In the genomic region with DNA sequence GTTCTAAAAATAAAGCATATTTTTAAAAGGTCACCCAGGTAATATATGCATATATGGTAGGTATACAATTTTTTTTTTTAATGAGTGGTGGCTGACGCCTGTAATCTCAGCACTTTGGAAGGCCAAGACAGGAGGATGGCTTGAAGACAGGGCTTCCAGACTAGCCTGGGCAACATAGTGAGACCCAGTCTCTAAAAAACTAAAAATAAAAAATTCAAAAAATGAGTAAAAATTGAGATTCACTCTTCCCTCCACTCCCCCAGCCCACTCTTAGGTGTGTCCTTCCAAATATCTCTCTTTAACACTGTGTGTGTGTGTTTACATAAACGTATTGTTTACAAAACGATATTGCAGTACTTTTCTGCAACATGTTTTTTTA, we compare ENCODE assay signal across 7 cellular contexts. TPM values are rescaled to one million over a fixed set of nuclear protein-coding genes. Genes with fewer than 3 reads are reported as not detected.
DNase-seq lines count a peak whose midpoint lies in the region; ATAC-seq and TF ChIP-seq lines count a peak whose summit lies in the region.

No MANE protein-coding gene starts in this region.

- H3K27ac Mint-ChIP-seq in activated B cell treated with CpG ODN at 0.5 μM for 24 hours (peak overlapping the region; percentile 92), immature natural killer cell (peak overlapping the region; percentile 86 to 95 (median 94))

- TF ChIP-seq POLR2A in spleen (IDR thresholded peaks at IDR 0.05) = no peak

- H3K27me3 Mint-ChIP-seq in activated B cell treated with CpG ODN at 0.5 μM for 24 hours (no peaks in the 10 kb centered on the region), immature natural killer cell (ENCODE audit: low read depth in 3 of 3) (peaks cover 2 to 7% (median 6%) of the 10 kb centered on the region in 3 donors)

- intact Hi-C loops in activated B cell treated with CpG ODN at 0.5 μM for 24 hours (cut with micrococcal nuclease) = loop anchor here (10.0 kb wide), 2 partner anchors 381 to 861 kb away; a partner anchor contains a TSS
- intact Hi-C loops in spleen (cut with DNase I; ENCODE audit: low total_unique reads) = loop anchor here (10.0 kb wide), 1 partner anchor 761 kb away; a partner anchor contains a TSS

- H3K36me3 ChIP-seq in spleen = no peaks in the 10 kb centered on the region

- POLR2A ChIA-PET in activated B cell treated with CpG ODN at 0.5 μM for 24 hours (lab: Charles Lee) = interaction anchor here (0.8 to 1.2 kb wide), 2 partner anchors 9 to 19 kb away, joined by 3 to 36 read pairs; no protein-coding TSS in a partner anchor

- no peak for TF ChIP-seq CTCF in HFF-Myc (IDR thresholded peaks at IDR 0.05; ENCODE audit: low read depth, low read length, missing control alignments)
- no peak for TF ChIP-seq CTCF in activated B cell treated with CpG ODN at 0.5 μM for 24 hours (IDR thresholded peaks at IDR 0.05)
- no peak for TF ChIP-seq CTCF in spleen (IDR thresholded peaks at IDR 0.05 in 8 of 11, conservative IDR thresholded peaks at IDR 0.05 in 3 of 11)

- peaks cover 3% of the 10 kb centered on the region for H3K36me3 Mint-ChIP-seq in activated B cell treated with CpG ODN at 0.5 μM for 24 hours (ENCODE audit: low read depth)
- peaks cover 0 to 2% (median 1%) of the 10 kb centered on the region in 3 donors for H3K36me3 Mint-ChIP-seq in immature natural killer cell

- peak overlapping the region; percentile 83 for H3K4me3 Mint-ChIP-seq in activated B cell treated with CpG ODN at 0.5 μM for 24 hours
- peak overlapping the region; percentile 82 to 94 (median 87) for H3K4me3 Mint-ChIP-seq in immature natural killer cell

- DNase-seq in HFF-Myc (ENCODE audit: extremely low read depth, low read depth) (no peak), activated B cell treated with CpG ODN at 0.5 μM for 24 hours (no peak), immature natural killer cell (no peak), spleen (no peak), NCI-H1048 (lab: John Stamatoyannopoulos, UW) (no peak), amygdala (lab: John Stamatoyannopoulos, UW) (no peak), SIG-M5 treated with dmso at 0.1 percent for 504 hours (lab: John Stamatoyannopoulos, UW; ENCODE audit: unreplicated experiment) (no peak)

- H3K4me1 Mint-ChIP-seq in activated B cell treated with CpG ODN at 0.5 μM for 24 hours (peaks cover 45% of the 10 kb centered on the region), immature natural killer cell (peaks cover 45 to 46% of the 10 kb centered on the region in 2 donors)

- ATAC-seq in activated B cell treated with CpG ODN at 0.5 μM for 24 hours (ENCODE audit: low read depth) = no peak

- no peaks in the 10 kb centered on the region for H3K9me3 ChIP-seq in spleen

- 0 out of 2 replicates have a peak overlapping the region, but pooled peaks have one; percentile 85 for H3K4me3 ChIP-seq in HFF-Myc (replicated peaks; ENCODE audit: low read depth, low read length)
- H3K4me3 ChIP-seq in spleen = peak overlapping the region in 2 of 8 donors; percentile 84 to 96

- WGBS in spleen, 5 donors = 93 to 96% (median 94%) methylated on average over 3 of the region's 3 CpGs

- H3K4me1 ChIP-seq in spleen = peaks cover 22 to 62% (median 46%) of the 10 kb centered on the region in 6 donors

- H3K9me3 Mint-ChIP-seq in activated B cell treated with CpG ODN at 0.5 μM for 24 hours = no peaks in the 10 kb centered on the region
- H3K9me3 Mint-ChIP-seq in immature natural killer cell = no peaks in the 10 kb centered on the region

- H3K27ac ChIP-seq in spleen = peak overlapping the region; percentile 95 to 99 (median 98)

- CTCF ChIA-PET in activated B cell treated with CpG ODN at 0.5 μM for 24 hours (lab: Charles Lee) = no interaction called here

- no peaks in the 10 kb centered on the region for H3K27me3 ChIP-seq in spleen (replicated peaks in 1 of 7)

RNA-seq across cellular contexts. Expression of a gene that starts 0.9 kb away (rescaled TPM):
- 178 and 190 TPM in 2 replicates for total RNA-seq in activated B cell treated with CpG ODN at 0.5 μM for 24 hours
- 100 to 1,000 TPM; 136 to 270 (median 181) TPM for polyA plus RNA-seq in immature natural killer cell
- 100 to 1,000 TPM; 102 to 201 (median 157) TPM for total RNA-seq in spleen
- 100 to 1,000 TPM in 2 of 3 donors, 10 to 100 TPM in 1; 89.9 to 143 (median 117) TPM for polyA plus RNA-seq in spleen
